1 cellular context compared by ENCODE assay signal in the genomic region with DNA sequence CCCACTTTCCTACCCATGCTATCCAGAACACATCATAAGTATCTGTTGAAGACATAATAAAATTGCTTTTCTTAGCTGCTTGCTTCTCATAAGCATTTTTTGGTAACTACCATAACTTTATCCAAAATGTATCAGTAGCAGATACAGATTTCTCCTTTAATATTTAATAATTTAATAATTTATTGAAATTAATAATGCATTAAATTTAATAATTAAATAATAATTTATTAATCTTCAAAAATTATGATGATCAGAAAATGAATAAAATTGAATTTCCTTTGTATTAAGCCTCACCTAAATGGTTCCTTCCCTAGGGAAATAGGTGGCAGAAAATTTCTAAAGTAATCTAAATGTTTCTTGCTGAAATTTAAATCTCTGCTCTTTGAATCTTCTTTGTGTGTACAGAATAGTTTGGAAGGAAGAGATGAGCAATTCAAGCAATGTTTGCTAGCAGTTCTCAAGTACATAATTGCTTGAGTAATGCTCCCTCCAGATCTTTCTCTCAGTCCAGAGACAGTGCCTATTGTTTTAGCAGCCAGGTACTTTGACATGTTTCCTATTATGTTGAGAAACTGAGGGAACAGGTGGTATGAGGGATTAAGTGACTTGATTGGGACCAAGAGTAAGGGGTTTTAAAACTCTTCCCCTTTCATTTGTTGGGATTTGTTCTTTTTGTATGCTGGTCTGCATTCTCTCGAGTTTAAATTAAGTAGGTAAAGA.
TF ChIP-seq lines count a peak whose summit lies in the region.

No MANE protein-coding gene starts in this region.

TF ChIP-seq in SK-N-SH treated with all-trans-retinoic acid at 6 μM for 48 hours, 23 proteins besides CTCF, POLR2A, EP300 and RAD21 (continued from another document):
- TF ChIP-seq, protein P1, sequence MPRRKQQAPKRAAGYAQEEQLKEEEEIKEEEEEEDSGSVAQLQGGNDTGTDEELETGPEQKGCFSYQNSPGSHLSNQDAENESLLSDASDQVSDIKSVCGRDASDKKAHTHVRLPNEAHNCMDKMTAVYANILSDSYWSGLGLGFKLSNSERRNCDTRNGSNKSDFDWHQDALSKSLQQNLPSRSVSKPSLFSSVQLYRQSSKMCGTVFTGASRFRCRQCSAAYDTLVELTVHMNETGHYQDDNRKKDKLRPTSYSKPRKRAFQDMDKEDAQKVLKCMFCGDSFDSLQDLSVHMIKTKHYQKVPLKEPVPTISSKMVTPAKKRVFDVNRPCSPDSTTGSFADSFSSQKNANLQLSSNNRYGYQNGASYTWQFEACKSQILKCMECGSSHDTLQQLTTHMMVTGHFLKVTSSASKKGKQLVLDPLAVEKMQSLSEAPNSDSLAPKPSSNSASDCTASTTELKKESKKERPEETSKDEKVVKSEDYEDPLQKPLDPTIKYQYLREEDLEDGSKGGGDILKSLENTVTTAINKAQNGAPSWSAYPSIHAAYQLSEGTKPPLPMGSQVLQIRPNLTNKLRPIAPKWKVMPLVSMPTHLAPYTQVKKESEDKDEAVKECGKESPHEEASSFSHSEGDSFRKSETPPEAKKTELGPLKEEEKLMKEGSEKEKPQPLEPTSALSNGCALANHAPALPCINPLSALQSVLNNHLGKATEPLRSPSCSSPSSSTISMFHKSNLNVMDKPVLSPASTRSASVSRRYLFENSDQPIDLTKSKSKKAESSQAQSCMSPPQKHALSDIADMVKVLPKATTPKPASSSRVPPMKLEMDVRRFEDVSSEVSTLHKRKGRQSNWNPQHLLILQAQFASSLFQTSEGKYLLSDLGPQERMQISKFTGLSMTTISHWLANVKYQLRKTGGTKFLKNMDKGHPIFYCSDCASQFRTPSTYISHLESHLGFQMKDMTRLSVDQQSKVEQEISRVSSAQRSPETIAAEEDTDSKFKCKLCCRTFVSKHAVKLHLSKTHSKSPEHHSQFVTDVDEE (CRISPR knock-in tag; IDR thresholded peaks at IDR 0.05): no peak
- TF ChIP-seq, protein P2, sequence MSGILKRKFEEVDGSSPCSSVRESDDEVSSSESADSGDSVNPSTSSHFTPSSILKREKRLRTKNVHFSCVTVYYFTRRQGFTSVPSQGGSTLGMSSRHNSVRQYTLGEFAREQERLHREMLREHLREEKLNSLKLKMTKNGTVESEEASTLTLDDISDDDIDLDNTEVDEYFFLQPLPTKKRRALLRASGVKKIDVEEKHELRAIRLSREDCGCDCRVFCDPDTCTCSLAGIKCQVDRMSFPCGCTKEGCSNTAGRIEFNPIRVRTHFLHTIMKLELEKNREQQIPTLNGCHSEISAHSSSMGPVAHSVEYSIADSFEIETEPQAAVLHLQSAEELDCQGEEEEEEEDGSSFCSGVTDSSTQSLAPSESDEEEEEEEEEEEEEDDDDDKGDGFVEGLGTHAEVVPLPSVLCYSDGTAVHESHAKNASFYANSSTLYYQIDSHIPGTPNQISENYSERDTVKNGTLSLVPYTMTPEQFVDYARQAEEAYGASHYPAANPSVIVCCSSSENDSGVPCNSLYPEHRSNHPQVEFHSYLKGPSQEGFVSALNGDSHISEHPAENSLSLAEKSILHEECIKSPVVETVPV (CRISPR knock-in tag; IDR thresholded peaks at IDR 0.05): peak; percentile 6; the same call in 1 of the 2 replicates
- TF ChIP-seq SNAI2 (CRISPR knock-in tag; IDR thresholded peaks at IDR 0.05): peak; percentile 96
- 0 out of 2 replicates have a peak, but pooled peaks have one; percentile 23 for TF ChIP-seq CSDC2 (CRISPR knock-in tag; IDR thresholded peaks at IDR 0.05)
